ENCODE assay signal across 26 cellular contexts in the genomic region with DNA sequence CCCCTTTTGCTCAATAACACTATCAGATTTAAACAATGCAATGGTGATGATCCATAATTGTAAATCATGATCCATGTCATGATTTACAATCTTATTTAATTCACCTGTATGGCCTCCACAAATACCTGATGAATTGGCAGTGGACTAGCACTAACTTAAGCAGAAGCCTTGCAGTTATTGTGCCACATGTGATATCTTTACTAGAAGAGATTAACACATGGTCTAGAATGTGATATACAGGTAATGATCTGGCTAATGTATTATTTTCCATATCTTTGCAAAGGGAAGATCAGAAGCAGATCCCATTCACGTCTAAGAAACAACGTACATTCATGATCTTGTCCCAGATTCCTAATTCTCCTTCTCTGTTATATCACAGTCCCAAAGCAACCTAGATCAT.
"Had no signal": no experiment of that assay in that cellular context is flagged by ENCODE, and none has a peak within 500 bp of the region (broad histone marks: within the 10 kb centered on the region; RNA-seq: fewer than 3 reads in every experiment).

No MANE protein-coding gene starts in this region.

- H3K27ac ChIP-seq: stomach, suprapubic skin, testis, thoracic aorta, thyroid gland, tibial artery, tibial nerve, transverse colon, upper lobe of left lung, upper lobe of right lung, uterus, vagina had no signal

- H3K4me3 ChIP-seq: stomach, suprapubic skin, testis, thoracic aorta, thyroid gland, tibial artery, tibial nerve, transverse colon, upper lobe of left lung, upper lobe of right lung, uterus, vagina had no signal

- ATAC-seq: stimulated activated effector memory CD8-positive, alpha-beta T cell treated with anti-CD3 and anti-CD28 coated beads, Interleukin-12 subunit alpha, Interleukin-12 subunit beta, amount 100 ng/mL, for 72 hours; stimulated activated memory B cell treated with anti-CD40 and anti-IgM and Interleukin-4, amounts not matched to agents 10 μg/mL and 1 μg/mL and 100 μg/mL, for 72 hours; stimulated activated naive B cell treated with anti-CD40 and anti-IgM and Interleukin-4, amounts not matched to agents 10 μg/mL and 1 μg/mL and 100 μg/mL, for 72 hours; stimulated activated naive CD8-positive, alpha-beta T cell treated with anti-CD3 and anti-CD28 coated beads, Interleukin-15, amount 100 ng/mL, for 72 hours; stimulated activated naive CD8-positive, alpha-beta T cell treated with anti-CD3 and anti-CD28 coated beads, Interleukin-15, Interleukin-2, amounts not matched to agents 100 U/mL and 50 U/mL, for 24 hours; upper lobe of right lung had no signal

- H3K9me3 ChIP-seq: testis, thoracic aorta, thyroid gland, transverse colon, upper lobe of left lung, upper lobe of right lung, uterus, vagina had no signal

- H3K4me1 ChIP-seq: stomach, suprapubic skin, testis, thyroid gland, tibial artery, tibial nerve, transverse colon, upper lobe of left lung, upper lobe of right lung, uterus, vagina had no signal

- DNase-seq: stimulated activated CD4-positive, alpha-beta T cell treated with anti-CD3 and anti-CD28 coated beads, Interleukin-2, amount 100 ng/mL, for 48 hours; stimulated activated CD4-positive, alpha-beta T cell treated with anti-CD3 and anti-CD28 coated beads, Interleukin-4, amount 100 ng/mL, for 1 hour; stimulated activated CD4-positive, alpha-beta T cell treated with anti-CD3 and anti-CD28 coated beads, Interleukin-4, amount 100 ng/mL, for 24 hours; stimulated activated CD4-positive, alpha-beta T cell treated with anti-CD3 and anti-CD28 coated beads, Interleukin-4, amount 100 ng/mL, for 4 hours; stimulated activated CD8-positive, alpha-beta memory T cell treated with anti-CD3 and anti-CD28 coated beads, Interleukin-4, amount 100 ng/mL, for 48 hours; stimulated activated naive B cell treated with anti-CD40 and anti-IgM and Interleukin-4, amounts not matched to agents 10 μg/mL and 1 μg/mL and 100 μg/mL, for 72 hours; stimulated activated naive CD4-positive, alpha-beta T cell; stimulated activated naive CD4-positive, alpha-beta T cell treated with Interleukin-2 at 50 U/mL for 16 hours; stimulated activated naive CD8-positive, alpha-beta T cell treated with anti-CD3 and anti-CD28 coated beads, Interleukin-15, amount 100 ng/mL, for 72 hours; stimulated activated naive CD8-positive, alpha-beta T cell treated with anti-CD3 and anti-CD28 coated beads, Interleukin-15, Interleukin-2, amounts not matched to agents 100 U/mL and 50 U/mL, for 24 hours; stomach; substantia nigra; testis; thyroid gland; tibial artery; transverse colon; trophoblast cell; upper lobe of left lung; upper lobe of right lung; uterus had no signal

- H3K36me3 ChIP-seq: stomach, suprapubic skin, thoracic aorta, thyroid gland, tibial artery, tibial nerve, transverse colon, upper lobe of left lung, upper lobe of right lung, uterus, vagina had no signal

- H3K27me3 ChIP-seq: stomach, suprapubic skin, testis, thyroid gland, tibial artery, tibial nerve, transverse colon, upper lobe of left lung, upper lobe of right lung, uterus, vagina had no signal
